8 cellular contexts compared by ENCODE assay signal in genomic region chr3:186566772-186567071, GRCh38. TPM values are rescaled to one million over a fixed set of nuclear protein-coding genes. Genes with fewer than 3 reads are reported as not detected.
DNase-seq lines count a peak whose midpoint lies in the region; ATAC-seq, FAIRE-seq and TF ChIP-seq lines count a peak whose summit lies in the region.

No MANE protein-coding gene starts in this region.

- ATAC-seq in GM21717 (IDR thresholded peaks at IDR 0.05; ENCODE audit: unreplicated experiment), result peak; percentile 4
- ATAC-seq in HG03571 (IDR thresholded peaks at IDR 0.05; ENCODE audit: unreplicated experiment), result no peak
- ATAC-seq in GM19328 (IDR thresholded peaks at IDR 0.05; ENCODE audit: unreplicated experiment), result no peak
- no peak for ATAC-seq in HG03135 (IDR thresholded peaks at IDR 0.05; ENCODE audit: unreplicated experiment)

- no peaks in the 10 kb centered on the region for H3K27me3 ChIP-seq in thymus (ENCODE audit: control insufficient read depth, insufficient read depth)

- DNase-seq in A172 (ENCODE audit: low spot score) (peak; percentile 4), kidney (no peak)
- no peak for DNase-seq in activated T-helper 2 cell treated with anti-CD3 and anti-CD28 coated beads, Interferon-gamma antibody, Interleukin-2, Interleukin-4, amounts not matched to agents 10 μg/mL and 5 μg/mL and 100 μg/mL, durations not matched to agents 14 hours and 24 hours and 36 hours (ENCODE audit: low spot score)

- H3K9me3 ChIP-seq in kidney (ENCODE audit: control insufficient read depth in 1 of 2, low read length in 2 of 2) (no peaks in the 10 kb centered on the region), thymus (ENCODE audit: control insufficient read depth) (no peaks in the 10 kb centered on the region)

- no peaks in the 10 kb centered on the region for H3K36me3 ChIP-seq in kidney (ENCODE audit: control insufficient read depth in 1 of 2, insufficient read depth in 2 of 2, low read length in 2 of 2)
- no peaks in the 10 kb centered on the region for H3K36me3 ChIP-seq in thymus (ENCODE audit: control insufficient read depth, insufficient read depth)

- H3K4me1 ChIP-seq in kidney (ENCODE audit: control insufficient read depth in 1 of 2, insufficient read depth in 1 of 2, low read depth in 1 of 2, low read length in 2 of 2) (peaks cover 0 to 19% of the 10 kb centered on the region in 2 donors), thymus (ENCODE audit: control insufficient read depth, insufficient read depth, low read length) (peaks cover 19% of the 10 kb centered on the region)

- H3K4me1 Mint-ChIP-seq in activated T-helper 2 cell treated with anti-CD3 and anti-CD28 coated beads, Interferon-gamma antibody, Interleukin-2, Interleukin-4, amounts not matched to agents 10 μg/mL and 5 μg/mL and 100 μg/mL, durations not matched to agents 14 hours and 24 hours and 36 hours (ENCODE audit: low read depth), result peaks cover 47% of the 10 kb centered on the region

- 0% methylated on average over 14 of the region's 14 CpGs for WGBS in thymus

- H3K36me3 Mint-ChIP-seq in activated T-helper 2 cell treated with anti-CD3 and anti-CD28 coated beads, Interferon-gamma antibody, Interleukin-2, Interleukin-4, amounts not matched to agents 10 μg/mL and 5 μg/mL and 100 μg/mL, durations not matched to agents 14 hours and 24 hours and 36 hours (ENCODE audit: low read depth), result peaks cover 31% of the 10 kb centered on the region

- H3K9ac ChIP-seq in kidney (ENCODE audit: low read length in 2 of 2), result peak overlapping the region; percentile 84 to 87

- peak overlapping the region; percentile 79 to 93 for H3K4me3 ChIP-seq in kidney (ENCODE audit: low read length in 2 of 2)
- peak overlapping the region; percentile 93 for H3K4me3 ChIP-seq in thymus (ENCODE audit: low read length)

- no peak for TF ChIP-seq CTCF in kidney (IDR thresholded peaks at IDR 0.05; ENCODE audit: borderline replicate concordance, extremely low read depth, insufficient read depth)

- no peaks in the 10 kb centered on the region for H3K9me3 Mint-ChIP-seq in activated T-helper 2 cell treated with anti-CD3 and anti-CD28 coated beads, Interferon-gamma antibody, Interleukin-2, Interleukin-4, amounts not matched to agents 10 μg/mL and 5 μg/mL and 100 μg/mL, durations not matched to agents 14 hours and 24 hours and 36 hours

- peak overlapping the region; percentile 97 for H3K4me3 Mint-ChIP-seq in activated T-helper 2 cell treated with anti-CD3 and anti-CD28 coated beads, Interferon-gamma antibody, Interleukin-2, Interleukin-4, amounts not matched to agents 10 μg/mL and 5 μg/mL and 100 μg/mL, durations not matched to agents 14 hours and 24 hours and 36 hours (ENCODE audit: low read depth)

- intact Hi-C loops in activated T-helper 2 cell treated with anti-CD3 and anti-CD28 coated beads, Interferon-gamma antibody, Interleukin-2, Interleukin-4, amounts not matched to agents 10 μg/mL and 5 μg/mL and 100 μg/mL, durations not matched to agents 14 hours and 24 hours and 36 hours (cut with micrococcal nuclease), result no loop called here
- intact Hi-C loops in kidney (cut with DNase I), result no loop called here

- FAIRE-seq in kidney (lab: Jason Lieb, UNC), result no peak

- H3K27ac ChIP-seq in kidney (ENCODE audit: low read depth in 2 of 2, low read length in 2 of 2) (peak overlapping the region; percentile 61 to 85), thymus (ENCODE audit: low read depth) (peak overlapping the region; percentile 96)

- no peaks in the 10 kb centered on the region for H3K27me3 Mint-ChIP-seq in activated T-helper 2 cell treated with anti-CD3 and anti-CD28 coated beads, Interferon-gamma antibody, Interleukin-2, Interleukin-4, amounts not matched to agents 10 μg/mL and 5 μg/mL and 100 μg/mL, durations not matched to agents 14 hours and 24 hours and 36 hours (ENCODE audit: low read depth)

- peak overlapping the region; percentile 75 for H3K27ac Mint-ChIP-seq in activated T-helper 2 cell treated with anti-CD3 and anti-CD28 coated beads, Interferon-gamma antibody, Interleukin-2, Interleukin-4, amounts not matched to agents 10 μg/mL and 5 μg/mL and 100 μg/mL, durations not matched to agents 14 hours and 24 hours and 36 hours

RNA-seq across cellular contexts. Expression of gene TBCCD1, which starts 0.4 kb away (rescaled TPM):
- total RNA-seq in A172 (2014; rRNA removed; shearing (Covaris generic)), result 10.2 and 19.6 TPM in 2 replicates
- total RNA-seq in activated T-helper 2 cell treated with anti-CD3 and anti-CD28 coated beads, Interferon-gamma antibody, Interleukin-2, Interleukin-4, amounts not matched to agents 10 μg/mL and 5 μg/mL and 100 μg/mL, durations not matched to agents 14 hours and 24 hours and 36 hours, result 17.5 and 17.7 TPM in 2 replicates
- total RNA-seq in kidney, result 13.3 TPM
- polyA plus RNA-seq in kidney (ENCODE audit: insufficient read depth, low read depth, low replicate concordance) (6.2 TPM), thymus (7.3 TPM)

RNA-seq across cellular contexts. Expression of gene DNAJB11, which starts 3.8 kb away (rescaled TPM):
- total RNA-seq in A172 (2014; rRNA removed; shearing (Covaris generic)), result 175 and 202 TPM in 2 replicates
- 66.3 and 72.8 TPM in 2 replicates for total RNA-seq in activated T-helper 2 cell treated with anti-CD3 and anti-CD28 coated beads, Interferon-gamma antibody, Interleukin-2, Interleukin-4, amounts not matched to agents 10 μg/mL and 5 μg/mL and 100 μg/mL, durations not matched to agents 14 hours and 24 hours and 36 hours
- total RNA-seq in kidney, result 46.4 TPM
- polyA plus RNA-seq in kidney (ENCODE audit: insufficient read depth, low read depth, low replicate concordance) (45.0 TPM), thymus (49.1 TPM)

RNA-seq across cellular contexts. Expression of gene CRYGS, which starts 22.5 kb away (rescaled TPM):
- 0.24 and 0.31 TPM in 2 replicates for total RNA-seq in A172 (2014; rRNA removed; shearing (Covaris generic))
- 3.8 and 5.6 TPM in 2 replicates for total RNA-seq in activated T-helper 2 cell treated with anti-CD3 and anti-CD28 coated beads, Interferon-gamma antibody, Interleukin-2, Interleukin-4, amounts not matched to agents 10 μg/mL and 5 μg/mL and 100 μg/mL, durations not matched to agents 14 hours and 24 hours and 36 hours
- 2.9 TPM for total RNA-seq in kidney
- polyA plus RNA-seq in kidney (ENCODE audit: insufficient read depth, low read depth, low replicate concordance), result 3.7 TPM
- 21.0 TPM for polyA plus RNA-seq in thymus

RNA-seq across cellular contexts. Expression of gene AHSG, which starts 46.1 kb away (rescaled TPM):
- not detected in 2 replicates for total RNA-seq in A172 (2014; rRNA removed; shearing (Covaris generic))
- total RNA-seq in activated T-helper 2 cell treated with anti-CD3 and anti-CD28 coated beads, Interferon-gamma antibody, Interleukin-2, Interleukin-4, amounts not matched to agents 10 μg/mL and 5 μg/mL and 100 μg/mL, durations not matched to agents 14 hours and 24 hours and 36 hours, result not detected in 2 replicates
- not detected for total RNA-seq in kidney
- polyA plus RNA-seq in kidney (ENCODE audit: insufficient read depth, low read depth, low replicate concordance), result 0.34 TPM
- 0.23 TPM for polyA plus RNA-seq in thymus
